ENCODE assay signal across 1 cellular context in genomic region chr9:34158362-34158869, GRCh38.
TF ChIP-seq lines count a peak whose summit lies in the region.

No MANE protein-coding gene starts in this region.

TF ChIP-seq in HepG2, 621 proteins besides CTCF, POLR2A, EP300 and RAD21 (continued from another document and continues in another):
- TF ChIP-seq MYPOP (CRISPR knock-in tag; IDR thresholded peaks at IDR 0.05), result no peak; the same call in 1 of the 2 replicates
- peak; percentile 78 for TF ChIP-seq PATZ1 (CRISPR knock-in tag; IDR thresholded peaks at IDR 0.05)
- no peak for TF ChIP-seq ZNF570 (CRISPR knock-in tag; IDR thresholded peaks at IDR 0.05; ENCODE audit: borderline replicate concordance)
- TF ChIP-seq SALL1 (CRISPR knock-in tag; IDR thresholded peaks at IDR 0.05), result peak; percentile 50; the same call in 1 of the 2 replicates
- no peak for TF ChIP-seq ZNF703 (CRISPR knock-in tag; IDR thresholded peaks at IDR 0.05; ENCODE audit: borderline replicate concordance)
- TF ChIP-seq SIN3B (IDR thresholded peaks at IDR 0.05; ENCODE audit: low read length), result no peak
- no peak for TF ChIP-seq PRMT3 (CRISPR knock-in tag; IDR thresholded peaks at IDR 0.05; ENCODE audit: borderline replicate concordance, low read depth)
- 0 out of 2 replicates have a peak, but pooled peaks have one; percentile 6 for TF ChIP-seq CREB1 (IDR thresholded peaks at IDR 0.05)
- no peak for TF ChIP-seq CREB1 (CRISPR knock-in tag; IDR thresholded peaks at IDR 0.05)
- TF ChIP-seq JDP2 (CRISPR knock-in tag; IDR thresholded peaks at IDR 0.05; ENCODE audit: borderline replicate concordance), result no peak
- TF ChIP-seq TSC22D2 (CRISPR knock-in tag; IDR thresholded peaks at IDR 0.05; ENCODE audit: borderline replicate concordance), result no peak
- 0 out of 2 replicates have a peak, but pooled peaks have one; percentile 19 for TF ChIP-seq ZMYM2 (CRISPR knock-in tag; IDR thresholded peaks at IDR 0.05)
- TF ChIP-seq FOXO1 (CRISPR knock-in tag; IDR thresholded peaks at IDR 0.05), result peak; percentile 27; the same call in 1 of the 2 replicates
- TF ChIP-seq EZH2 (conservative IDR thresholded peaks at IDR 0.05; ENCODE audit: low read depth, low read length), result no peak
- TF ChIP-seq FOXP1 (IDR thresholded peaks at IDR 0.05), result peak; percentile 92
- TF ChIP-seq FOXP1 (CRISPR knock-in tag; IDR thresholded peaks at IDR 0.05), result peak; percentile 94
- TF ChIP-seq ATF4 (CRISPR knock-in tag; IDR thresholded peaks at IDR 0.05), result 0 out of 4 replicates have a peak, but pooled peaks of 1 of the 2 experiments have one; percentile 26
- 0 out of 2 replicates have a peak, but pooled peaks have one; percentile 49 for TF ChIP-seq TGIF2 (CRISPR knock-in tag; IDR thresholded peaks at IDR 0.05)
- peak; percentile 43; the same call in 1 of the 2 replicates for TF ChIP-seq ZBTB26 (CRISPR knock-in tag; IDR thresholded peaks at IDR 0.05; ENCODE audit: borderline replicate concordance)
- TF ChIP-seq, protein P1, sequence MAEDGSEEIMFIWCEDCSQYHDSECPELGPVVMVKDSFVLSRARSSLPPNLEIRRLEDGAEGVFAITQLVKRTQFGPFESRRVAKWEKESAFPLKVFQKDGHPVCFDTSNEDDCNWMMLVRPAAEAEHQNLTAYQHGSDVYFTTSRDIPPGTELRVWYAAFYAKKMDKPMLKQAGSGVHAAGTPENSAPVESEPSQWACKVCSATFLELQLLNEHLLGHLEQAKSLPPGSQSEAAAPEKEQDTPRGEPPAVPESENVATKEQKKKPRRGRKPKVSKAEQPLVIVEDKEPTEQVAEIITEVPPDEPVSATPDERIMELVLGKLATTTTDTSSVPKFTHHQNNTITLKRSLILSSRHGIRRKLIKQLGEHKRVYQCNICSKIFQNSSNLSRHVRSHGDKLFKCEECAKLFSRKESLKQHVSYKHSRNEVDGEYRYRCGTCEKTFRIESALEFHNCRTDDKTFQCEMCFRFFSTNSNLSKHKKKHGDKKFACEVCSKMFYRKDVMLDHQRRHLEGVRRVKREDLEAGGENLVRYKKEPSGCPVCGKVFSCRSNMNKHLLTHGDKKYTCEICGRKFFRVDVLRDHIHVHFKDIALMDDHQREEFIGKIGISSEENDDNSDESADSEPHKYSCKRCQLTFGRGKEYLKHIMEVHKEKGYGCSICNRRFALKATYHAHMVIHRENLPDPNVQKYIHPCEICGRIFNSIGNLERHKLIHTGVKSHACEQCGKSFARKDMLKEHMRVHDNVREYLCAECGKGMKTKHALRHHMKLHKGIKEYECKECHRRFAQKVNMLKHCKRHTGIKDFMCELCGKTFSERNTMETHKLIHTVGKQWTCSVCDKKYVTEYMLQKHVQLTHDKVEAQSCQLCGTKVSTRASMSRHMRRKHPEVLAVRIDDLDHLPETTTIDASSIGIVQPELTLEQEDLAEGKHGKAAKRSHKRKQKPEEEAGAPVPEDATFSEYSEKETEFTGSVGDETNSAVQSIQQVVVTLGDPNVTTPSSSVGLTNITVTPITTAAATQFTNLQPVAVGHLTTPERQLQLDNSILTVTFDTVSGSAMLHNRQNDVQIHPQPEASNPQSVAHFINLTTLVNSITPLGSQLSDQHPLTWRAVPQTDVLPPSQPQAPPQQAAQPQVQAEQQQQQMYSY (CRISPR knock-in tag; IDR thresholded peaks at IDR 0.05), result peak; percentile 62; the same call in 1 of the 2 replicates
- TF ChIP-seq TEAD3 (CRISPR knock-in tag; optimal IDR thresholded peaks at IDR 0.05; ENCODE audit: borderline replicate concordance), result peak; percentile 84
- TF ChIP-seq, protein P2, sequence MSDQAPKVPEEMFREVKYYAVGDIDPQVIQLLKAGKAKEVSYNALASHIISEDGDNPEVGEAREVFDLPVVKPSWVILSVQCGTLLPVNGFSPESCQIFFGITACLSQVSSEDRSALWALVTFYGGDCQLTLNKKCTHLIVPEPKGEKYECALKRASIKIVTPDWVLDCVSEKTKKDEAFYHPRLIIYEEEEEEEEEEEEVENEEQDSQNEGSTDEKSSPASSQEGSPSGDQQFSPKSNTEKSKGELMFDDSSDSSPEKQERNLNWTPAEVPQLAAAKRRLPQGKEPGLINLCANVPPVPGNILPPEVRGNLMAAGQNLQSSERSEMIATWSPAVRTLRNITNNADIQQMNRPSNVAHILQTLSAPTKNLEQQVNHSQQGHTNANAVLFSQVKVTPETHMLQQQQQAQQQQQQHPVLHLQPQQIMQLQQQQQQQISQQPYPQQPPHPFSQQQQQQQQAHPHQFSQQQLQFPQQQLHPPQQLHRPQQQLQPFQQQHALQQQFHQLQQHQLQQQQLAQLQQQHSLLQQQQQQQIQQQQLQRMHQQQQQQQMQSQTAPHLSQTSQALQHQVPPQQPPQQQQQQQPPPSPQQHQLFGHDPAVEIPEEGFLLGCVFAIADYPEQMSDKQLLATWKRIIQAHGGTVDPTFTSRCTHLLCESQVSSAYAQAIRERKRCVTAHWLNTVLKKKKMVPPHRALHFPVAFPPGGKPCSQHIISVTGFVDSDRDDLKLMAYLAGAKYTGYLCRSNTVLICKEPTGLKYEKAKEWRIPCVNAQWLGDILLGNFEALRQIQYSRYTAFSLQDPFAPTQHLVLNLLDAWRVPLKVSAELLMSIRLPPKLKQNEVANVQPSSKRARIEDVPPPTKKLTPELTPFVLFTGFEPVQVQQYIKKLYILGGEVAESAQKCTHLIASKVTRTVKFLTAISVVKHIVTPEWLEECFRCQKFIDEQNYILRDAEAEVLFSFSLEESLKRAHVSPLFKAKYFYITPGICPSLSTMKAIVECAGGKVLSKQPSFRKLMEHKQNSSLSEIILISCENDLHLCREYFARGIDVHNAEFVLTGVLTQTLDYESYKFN (CRISPR knock-in tag; conservative IDR thresholded peaks at IDR 0.05), result 0 out of 2 replicates have a peak, but pooled peaks have one; percentile 28
- TF ChIP-seq ZNF3 (CRISPR knock-in tag; IDR thresholded peaks at IDR 0.05), result 0 out of 2 replicates have a peak, but pooled peaks have one; percentile 22
- TF ChIP-seq CBX5 (CRISPR knock-in tag; IDR thresholded peaks at IDR 0.05; ENCODE audit: borderline replicate concordance), result 0 out of 2 replicates have a peak, but pooled peaks have one; percentile 32
- no peak for TF ChIP-seq SOX13 (IDR thresholded peaks at IDR 0.05)
- TF ChIP-seq SOX13 (CRISPR knock-in tag; conservative IDR thresholded peaks at IDR 0.05 in 1 of 2, IDR thresholded peaks at IDR 0.05 in 1 of 2), result peak in 1 of 2 experiments; percentile 40; a peak in 1 of 4 replicates
- TF ChIP-seq, protein P3, sequence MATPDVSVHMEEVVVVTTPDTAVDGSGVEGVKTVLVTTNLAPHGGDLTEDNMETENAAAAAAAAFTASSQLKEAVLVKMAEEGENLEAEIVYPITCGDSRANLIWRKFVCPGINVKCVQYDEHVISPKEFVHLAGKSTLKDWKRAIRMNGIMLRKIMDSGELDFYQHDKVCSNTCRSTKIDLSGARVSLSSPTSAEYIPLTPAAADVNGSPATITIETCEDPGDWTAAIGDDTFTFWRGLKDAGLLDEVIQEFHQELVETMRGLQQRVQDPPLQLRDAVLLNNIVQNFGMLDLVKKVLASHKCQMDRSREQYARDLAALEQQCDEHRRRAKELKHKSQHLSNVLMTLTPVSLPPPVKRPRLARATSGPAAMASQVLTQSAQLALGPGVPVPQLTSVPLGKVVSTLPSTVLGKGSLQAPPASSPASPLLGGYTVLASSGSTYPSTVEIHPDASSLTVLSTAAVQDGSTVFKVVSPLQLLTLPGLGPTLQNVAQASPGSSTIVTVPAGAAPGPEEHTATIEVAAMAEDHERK (CRISPR knock-in tag; IDR thresholded peaks at IDR 0.05; ENCODE audit: low read depth), result no peak
- TF ChIP-seq NFE2 (CRISPR knock-in tag; IDR thresholded peaks at IDR 0.05), result peak; percentile 89; the same call in 1 of the 2 replicates
- TF ChIP-seq NR2F2 (IDR thresholded peaks at IDR 0.05; ENCODE audit: borderline replicate concordance, low read depth), result no peak
- TF ChIP-seq ZFP36 (IDR thresholded peaks at IDR 0.05; ENCODE audit: borderline replicate concordance, low read depth, low read length, partially characterized antibody), result peak; percentile 52
- TF ChIP-seq SP5 (CRISPR knock-in tag; IDR thresholded peaks at IDR 0.05; ENCODE audit: borderline replicate concordance, low read depth), result 0 out of 2 replicates have a peak, but pooled peaks have one; percentile 37
- peak; percentile 26; the same call in 1 of the 2 replicates for TF ChIP-seq HOMEZ (CRISPR knock-in tag; IDR thresholded peaks at IDR 0.05; ENCODE audit: low read depth)
- TF ChIP-seq MIXL1 (CRISPR knock-in tag; IDR thresholded peaks at IDR 0.05), result peak; percentile 54; the same call in 1 of the 2 replicates
- no peak for TF ChIP-seq ZNF607 (CRISPR knock-in tag; IDR thresholded peaks at IDR 0.05; ENCODE audit: borderline replicate concordance)
- TF ChIP-seq MAX (IDR thresholded peaks at IDR 0.05), result peak; percentile 27; the same call in 1 of the 2 replicates
- peak; percentile 80 for TF ChIP-seq MAFF (IDR thresholded peaks at IDR 0.05; ENCODE audit: low read depth, low read length)
- TF ChIP-seq ZNF652 (CRISPR knock-in tag; IDR thresholded peaks at IDR 0.05; ENCODE audit: borderline replicate concordance, low read depth), result peak; percentile 85
- TF ChIP-seq, protein P4, sequence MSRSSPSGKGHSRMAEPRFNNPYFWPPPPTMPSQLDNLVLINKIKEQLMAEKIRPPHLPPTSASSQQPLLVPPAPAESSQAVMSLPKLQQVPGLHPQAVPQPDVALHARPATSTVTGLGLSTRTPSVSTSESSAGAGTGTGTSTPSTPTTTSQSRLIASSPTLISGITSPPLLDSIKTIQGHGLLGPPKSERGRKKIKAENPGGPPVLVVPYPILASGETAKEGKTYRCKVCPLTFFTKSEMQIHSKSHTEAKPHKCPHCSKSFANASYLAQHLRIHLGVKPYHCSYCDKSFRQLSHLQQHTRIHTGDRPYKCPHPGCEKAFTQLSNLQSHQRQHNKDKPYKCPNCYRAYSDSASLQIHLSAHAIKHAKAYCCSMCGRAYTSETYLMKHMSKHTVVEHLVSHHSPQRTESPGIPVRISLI (CRISPR knock-in tag; IDR thresholded peaks at IDR 0.05; ENCODE audit: borderline replicate concordance), result no peak; the same call in 1 of the 2 replicates
- TF ChIP-seq FOXA1 (IDR thresholded peaks at IDR 0.05), result no peak
- peak; percentile 72 for TF ChIP-seq FOXA1 (CRISPR knock-in tag; IDR thresholded peaks at IDR 0.05)
- TF ChIP-seq, protein P5, sequence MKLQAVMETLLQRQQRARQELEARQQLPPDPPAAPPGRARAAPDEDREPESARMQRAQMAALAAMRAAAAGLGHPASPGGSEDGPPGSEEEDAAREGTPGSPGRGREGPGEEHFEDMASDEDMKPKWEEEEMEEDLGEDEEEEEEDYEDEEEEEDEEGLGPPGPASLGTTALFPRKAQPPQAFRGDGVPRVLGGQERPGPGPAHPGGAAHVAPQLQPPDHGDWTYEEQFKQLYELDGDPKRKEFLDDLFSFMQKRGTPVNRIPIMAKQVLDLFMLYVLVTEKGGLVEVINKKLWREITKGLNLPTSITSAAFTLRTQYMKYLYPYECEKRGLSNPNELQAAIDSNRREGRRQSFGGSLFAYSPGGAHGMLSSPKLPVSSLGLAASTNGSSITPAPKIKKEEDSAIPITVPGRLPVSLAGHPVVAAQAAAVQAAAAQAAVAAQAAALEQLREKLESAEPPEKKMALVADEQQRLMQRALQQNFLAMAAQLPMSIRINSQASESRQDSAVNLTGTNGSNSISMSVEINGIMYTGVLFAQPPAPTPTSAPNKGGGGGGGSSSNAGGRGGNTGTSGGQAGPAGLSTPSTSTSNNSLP (IDR thresholded peaks at IDR 0.05; ENCODE audit: low read depth, low read length), result peak; percentile 42; the same call in 1 of the 2 replicates
